17 cellular contexts compared by ENCODE assay signal in genomic region chr12:51913071-51914033, GRCh38. TPM values are rescaled to one million over a fixed set of nuclear protein-coding genes. Genes with fewer than 3 reads are reported as not detected.
DNase-seq lines count a peak whose midpoint lies in the region; ATAC-seq and TF ChIP-seq lines count a peak whose summit lies in the region.
"Had no signal": no experiment of that assay in that cellular context is flagged by ENCODE, and none has a peak within 500 bp of the region (broad histone marks: within the 10 kb centered on the region; RNA-seq: fewer than 3 reads in every experiment).

No MANE protein-coding gene starts in this region.

- H3F3A ChIP-seq in PC-3 (ENCODE audit: low read length, unreplicated experiment): no peaks in the 10 kb centered on the region

- peak; percentile 18; the same call in 1 of the 3 replicates for TF ChIP-seq CTCF in GM12872 (IDR thresholded peaks at IDR 0.05; ENCODE audit: insufficient read depth, low read depth, low read length)
- TF ChIP-seq CTCF in PC-3 (conservative IDR thresholded peaks at IDR 0.05; ENCODE audit: low read depth, low read length): 0 out of 2 replicates have a peak, but pooled peaks have one; percentile 35
- TF ChIP-seq CTCF in heart left ventricle (IDR thresholded peaks at IDR 0.05): peak in 3 of 12 donors; percentile 6 to 11 (median 8)
- no peak for TF ChIP-seq CTCF in sigmoid colon (IDR thresholded peaks at IDR 0.05)

- CTCF ChIA-PET in PC-3 (lab: Charles Lee): no interaction called here

- WGBS in heart left ventricle, 4 donors: 82 to 89% (median 86%) methylated on average over 27 to 30 of the region's 30 CpGs
- 84 to 85% methylated on average over 30 of the region's 30 CpGs for WGBS in sigmoid colon, 2 donors

- DNase-seq in PC-3 (no peak), heart left ventricle (no peak), sigmoid colon (peak; percentile 64), KG1 (lab: John Stamatoyannopoulos, UW) (no peak), ureter (ENCODE audit: low spot score) (no peak), iPS-NIHi7 (ENCODE audit: extremely low spot score) (no peak)
- DNase-seq: activated CD4-positive, CD25-positive, alpha-beta regulatory T cell treated with anti-CD3 and anti-CD28 coated beads, Interleukin-2, amount 50 U/mL, for 72 hours; body of pancreas; CD4-positive, CD25-positive, alpha-beta regulatory T cell; erythroblast; Kasumi-1; naive B cell; NCI-H226; SHP77 treated with DMSO at 0.1 percent for 48 hours had no signal

- TF ChIP-seq EP300 in sigmoid colon (IDR thresholded peaks at IDR 0.05): no peak

- H3K36me3 ChIP-seq in PC-3 (ENCODE audit: low read depth, low read length) (no peaks in the 10 kb centered on the region), heart left ventricle (peaks cover 0 to 43% (median 28%) of the 10 kb centered on the region in 9 donors), sigmoid colon (peaks cover 0 to 9% (median 0%) of the 10 kb centered on the region in 4 donors)
- H3K36me3 ChIP-seq: HAP-1 had no signal

- BruUV-seq in PC-3 (replicated peaks; lab: Mats Ljungman, UMichigan): no TSS peak

- H4K20me1 ChIP-seq in PC-3 (ENCODE audit: low read length): no peaks in the 10 kb centered on the region

- no peaks in the 10 kb centered on the region for H3K79me2 ChIP-seq in PC-3 (ENCODE audit: low read length)

- no peaks in the 10 kb centered on the region for H3K9me3 ChIP-seq in PC-3 (ENCODE audit: low read length)
- no peaks in the 10 kb centered on the region for H3K9me3 ChIP-seq in heart left ventricle
- H3K9me3 ChIP-seq in sigmoid colon: no peaks in the 10 kb centered on the region
- H3K9me3 ChIP-seq: body of pancreas, HAP-1 had no signal

- ATAC-seq in PC-3 (no peak), heart left ventricle (no peak), GM18867 (IDR thresholded peaks at IDR 0.05; ENCODE audit: unreplicated experiment) (no peak)
- ATAC-seq: body of pancreas had no signal

- POLR2A ChIA-PET in PC-3 (lab: Charles Lee; ENCODE audit: unreplicated experiment): no interaction called here

- H3K27ac ChIP-seq in PC-3 (ENCODE audit: low read length) (no peak overlapping the region), heart left ventricle (peak overlapping the region in 9 of 12 donors; percentile 57 to 95 (median 79)), sigmoid colon (peak overlapping the region in 3 of 4 donors; percentile 33 to 90 (median 37))

- H3K4me3 ChIP-seq in PC-3 (ENCODE audit: low read length) (no peak overlapping the region), heart left ventricle (peak overlapping the region in 8 of 12 donors; percentile 25 to 47 (median 38)), sigmoid colon (peak overlapping the region in 1 of 4 donors; percentile 2)
- H3K4me3 ChIP-seq: body of pancreas, HAP-1 had no signal

- H3K9me2 ChIP-seq in PC-3 (replicated peaks; ENCODE audit: low read length): no peaks in the 10 kb centered on the region

- TF ChIP-seq POLR2A in heart left ventricle (IDR thresholded peaks at IDR 0.05) (no peak), sigmoid colon (IDR thresholded peaks at IDR 0.05) (no peak)

- H3K4me2 ChIP-seq in PC-3 (ENCODE audit: low read length): no peak overlapping the region

- intact Hi-C loops in PC-3 (cut with micrococcal nuclease) (no loop called here), heart left ventricle (cut with DNase I) (no loop called here), sigmoid colon (cut with DNase I) (no loop called here)

- no peak overlapping the region for H2AFZ ChIP-seq in PC-3 (ENCODE audit: low read length)

- H3K27me3 ChIP-seq in PC-3 (ENCODE audit: low read length) (no peaks in the 10 kb centered on the region), heart left ventricle (peaks cover 0 to under 1% (median 0%) of the 10 kb centered on the region in 9 donors), sigmoid colon (peaks cover 0 to 17% (median 8%) of the 10 kb centered on the region in 3 donors)
- H3K27me3 ChIP-seq: body of pancreas had no signal

- no peak overlapping the region for H3K9ac ChIP-seq in PC-3 (ENCODE audit: low read length)

- H3K4me1 ChIP-seq in PC-3 (ENCODE audit: insufficient read depth, low read length) (no peaks in the 10 kb centered on the region), heart left ventricle (peaks cover 6 to 79% (median 63%) of the 10 kb centered on the region in 12 donors), sigmoid colon (peaks cover 0 to 20% (median 11%) of the 10 kb centered on the region in 4 donors)
- H3K4me1 ChIP-seq: body of pancreas, HAP-1 had no signal

RNA-seq across cellular contexts. Expression of gene ACVRL1, which starts 6.0 kb away (rescaled TPM):
- total RNA-seq in PC-3 (2014; rRNA removed) (0.40 TPM in 1 of 2 replicates, not detected in the other), heart left ventricle (100 to 1,000 TPM in 1 of 9 donors, 10 to 100 TPM in 8; 23.5 to 116 (median 33.4) TPM), sigmoid colon (100 to 1,000 TPM in 1 of 4 donors, 10 to 100 TPM in 3; 63.0 to 113 (median 70.9) TPM), ureter (46.8 TPM)
- polyA plus RNA-seq in heart left ventricle (10 to 100 TPM; 20.5 to 35.1 TPM), sigmoid colon (10 to 100 TPM; 12.5 to 83.6 (median 24.6) TPM)
- total RNA-seq: CD4-positive, CD25-positive, alpha-beta regulatory T cell had no signal
- polyA plus RNA-seq: CD4-positive, CD25-positive, alpha-beta regulatory T cell had no signal

RNA-seq across cellular contexts. Expression of gene ANKRD33, which starts 25.4 kb away (rescaled TPM):
- not detected in 2 replicates for total RNA-seq in PC-3 (2014; rRNA removed)
- total RNA-seq in heart left ventricle: not detected
- polyA plus RNA-seq in heart left ventricle: not detected
- not detected for total RNA-seq in sigmoid colon
- polyA plus RNA-seq in sigmoid colon: under 1 TPM in 1 of 3 donors, not detected in 2; 0.16 TPM
- total RNA-seq in ureter: not detected
- total RNA-seq: body of pancreas; CD4-positive, CD25-positive, alpha-beta regulatory T cell had no signal
- polyA plus RNA-seq: CD4-positive, CD25-positive, alpha-beta regulatory T cell had no signal

RNA-seq across cellular contexts. Expression of gene ACVR1B, which starts 38.1 kb away (rescaled TPM):
- 9.8 and 11.5 TPM in 2 replicates for total RNA-seq in PC-3 (2014; rRNA removed)
- total RNA-seq in heart left ventricle: 10 to 100 TPM in 7 of 9 donors, 1 to 10 TPM in 2; 7.4 to 19.8 (median 11.6) TPM
- polyA plus RNA-seq in heart left ventricle: 10 to 100 TPM in 1 of 2 donors, 1 to 10 TPM in 1; 7.7 to 13.3 TPM
- total RNA-seq in sigmoid colon: 1 to 10 TPM; 7.2 to 9.8 (median 8.6) TPM
- polyA plus RNA-seq in sigmoid colon: 10 to 100 TPM; 10.8 to 30.7 (median 11.1) TPM
- 40.6 TPM for total RNA-seq in ureter

Comparison
In these comparisons a context has a peak if more than half of its experiments do, and no peak if none do; other contexts are left out.
1. CTCF ChIP-seq: peak in GM12872 (single experiment) and PC-3 (single experiment); none in sigmoid colon (0 of 4).
2. RNA of gene ACVRL1, which starts 6.0 kb away (total RNA-seq): 63.0 to 113 TPM in sigmoid colon, 46.8 TPM in ureter (single experiment) and 23.5 to 116 TPM in heart left ventricle; 0.40 TPM in PC-3; every median in the first group is over 10 times any median in the second.